ENCODE assay signal across 1 cellular context in the genomic region with DNA sequence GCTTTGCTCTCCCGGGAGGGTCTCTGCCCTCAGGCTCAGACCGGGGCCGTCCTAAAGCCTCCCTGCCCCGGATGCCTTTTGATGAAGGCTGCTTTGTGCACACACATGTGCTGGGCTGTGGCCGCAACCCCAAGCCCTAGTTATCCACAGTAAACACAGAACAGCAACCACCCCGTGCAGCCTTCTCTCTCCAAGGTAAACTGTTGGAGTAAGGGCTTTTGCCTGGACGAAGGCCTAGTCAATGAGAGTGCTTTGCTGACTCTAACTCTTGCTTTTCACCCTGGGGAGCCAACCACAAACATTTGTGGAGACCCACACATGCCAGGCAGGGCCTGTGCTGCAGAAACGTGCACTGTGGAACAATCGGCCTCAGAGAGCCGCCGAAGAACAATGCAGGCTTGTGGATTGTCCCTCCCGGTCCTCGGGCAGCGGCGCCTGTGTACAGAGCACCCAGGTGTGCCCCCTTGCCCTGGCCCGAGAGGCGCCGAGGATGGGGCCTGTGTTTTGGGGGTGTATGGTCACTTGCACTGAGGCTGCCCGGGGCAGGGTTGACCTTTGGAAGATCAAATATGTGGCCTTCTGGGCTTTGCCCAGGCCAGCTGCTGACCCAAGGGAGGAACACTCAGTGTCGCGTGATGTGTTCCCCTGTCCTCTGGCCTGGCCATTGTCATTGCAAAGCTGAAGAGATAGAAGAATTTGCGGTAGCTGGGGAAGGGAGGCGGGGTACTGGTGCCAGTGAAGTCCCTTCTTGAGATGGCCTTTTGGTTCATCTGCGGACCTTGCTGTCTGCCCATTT.
TF ChIP-seq lines count a peak whose summit lies in the region.

No MANE protein-coding gene starts in this region.

TF ChIP-seq in HepG2, 621 proteins besides CTCF, POLR2A, EP300 and RAD21 (continues in another document):
- TF ChIP-seq, protein P1, sequence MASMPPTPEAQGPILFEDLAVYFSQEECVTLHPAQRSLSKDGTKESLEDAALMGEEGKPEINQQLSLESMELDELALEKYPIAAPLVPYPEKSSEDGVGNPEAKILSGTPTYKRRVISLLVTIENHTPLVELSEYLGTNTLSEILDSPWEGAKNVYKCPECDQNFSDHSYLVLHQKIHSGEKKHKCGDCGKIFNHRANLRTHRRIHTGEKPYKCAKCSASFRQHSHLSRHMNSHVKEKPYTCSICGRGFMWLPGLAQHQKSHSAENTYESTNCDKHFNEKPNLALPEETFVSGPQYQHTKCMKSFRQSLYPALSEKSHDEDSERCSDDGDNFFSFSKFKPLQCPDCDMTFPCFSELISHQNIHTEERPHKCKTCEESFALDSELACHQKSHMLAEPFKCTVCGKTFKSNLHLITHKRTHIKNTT (CRISPR knock-in tag; IDR thresholded peaks at IDR 0.05): no peak
- TF ChIP-seq TP53 (CRISPR knock-in tag; conservative IDR thresholded peaks at IDR 0.05) (0 out of 2 replicates have a peak, but pooled peaks have one; percentile 55), TBL1XR1 (IDR thresholded peaks at IDR 0.05; ENCODE audit: borderline replicate concordance, low read length, partially characterized antibody) (no peak), ZBTB38 (CRISPR knock-in tag; IDR thresholded peaks at IDR 0.05) (no peak), ARID2 (CRISPR knock-in tag; IDR thresholded peaks at IDR 0.05; ENCODE audit: borderline replicate concordance) (no peak), NFYB (CRISPR knock-in tag; IDR thresholded peaks at IDR 0.05) (no peak), SALL1 (CRISPR knock-in tag; IDR thresholded peaks at IDR 0.05) (peak; percentile 58; the same call in 1 of the 2 replicates), SOX6 (IDR thresholded peaks at IDR 0.05) (no peak), SOX6 (CRISPR knock-in tag; IDR thresholded peaks at IDR 0.05) (peak; percentile 99), SNAPC5 (CRISPR knock-in tag; IDR thresholded peaks at IDR 0.05; ENCODE audit: borderline replicate concordance) (no peak), ATM (IDR thresholded peaks at IDR 0.05; ENCODE audit: borderline replicate concordance) (no peak), ZNF589 (CRISPR knock-in tag; conservative IDR thresholded peaks at IDR 0.05) (no peak), ELF1 (CRISPR knock-in tag; IDR thresholded peaks at IDR 0.05) (0 out of 2 replicates have a peak, but pooled peaks have one; percentile 13), CSRNP2 (CRISPR knock-in tag; conservative IDR thresholded peaks at IDR 0.05; ENCODE audit: low read depth) (no peak), CHD2 (IDR thresholded peaks at IDR 0.05; ENCODE audit: low read depth, low read length) (no peak), PREB (CRISPR knock-in tag; IDR thresholded peaks at IDR 0.05) (no peak), ZNF20 (CRISPR knock-in tag; IDR thresholded peaks at IDR 0.05) (no peak), NCOA5 (CRISPR knock-in tag; IDR thresholded peaks at IDR 0.05) (no peak), AFF4 (CRISPR knock-in tag; IDR thresholded peaks at IDR 0.05) (no peak), RORA (CRISPR knock-in tag; IDR thresholded peaks at IDR 0.05) (no peak), THAP8 (CRISPR knock-in tag; IDR thresholded peaks at IDR 0.05; ENCODE audit: borderline replicate concordance) (no peak), SNAI1 (CRISPR knock-in tag; IDR thresholded peaks at IDR 0.05; ENCODE audit: borderline replicate concordance) (no peak), ZNF670 (CRISPR knock-in tag; IDR thresholded peaks at IDR 0.05; ENCODE audit: borderline replicate concordance) (no peak), ZSCAN20 (CRISPR knock-in tag; IDR thresholded peaks at IDR 0.05; ENCODE audit: borderline replicate concordance) (0 out of 2 replicates have a peak, but pooled peaks have one; percentile 28), ARHGAP35 (CRISPR knock-in tag; IDR thresholded peaks at IDR 0.05; ENCODE audit: borderline replicate concordance) (no peak), MAFK (conservative IDR thresholded peaks at IDR 0.05 in 1 of 2, IDR thresholded peaks at IDR 0.05 in 1 of 2; ENCODE audit: low read length in 2 of 2) (no peak), ZSCAN29 (CRISPR knock-in tag; conservative IDR thresholded peaks at IDR 0.05) (no peak; the same call in 1 of the 2 replicates), TRIM22 (IDR thresholded peaks at IDR 0.05) (no peak), ZNF652 (CRISPR knock-in tag; IDR thresholded peaks at IDR 0.05; ENCODE audit: borderline replicate concordance, low read depth) (no peak), KLF9 (CRISPR knock-in tag; IDR thresholded peaks at IDR 0.05; ENCODE audit: low read depth) (0 out of 2 replicates have a peak, but pooled peaks have one; percentile 46), RBAK (CRISPR knock-in tag; IDR thresholded peaks at IDR 0.05) (no peak), MED1 (CRISPR knock-in tag; IDR thresholded peaks at IDR 0.05) (peak; percentile 76), ZNF512 (CRISPR knock-in tag; IDR thresholded peaks at IDR 0.05) (no peak), ZKSCAN8 (CRISPR knock-in tag; IDR thresholded peaks at IDR 0.05; ENCODE audit: borderline replicate concordance) (peak; percentile 60; the same call in 1 of the 2 replicates), SATB2 (CRISPR knock-in tag; IDR thresholded peaks at IDR 0.05) (0 out of 2 replicates have a peak, but pooled peaks have one; percentile 25), ZNF468 (CRISPR knock-in tag; IDR thresholded peaks at IDR 0.05) (peak; percentile 59; the same call in 1 of the 2 replicates), ZNF782 (CRISPR knock-in tag; IDR thresholded peaks at IDR 0.05; ENCODE audit: borderline replicate concordance) (peak; percentile 70; the same call in 1 of the 2 replicates), ZNF101 (CRISPR knock-in tag; IDR thresholded peaks at IDR 0.05; ENCODE audit: borderline replicate concordance, low read depth) (no peak)
- TF ChIP-seq, protein P2, sequence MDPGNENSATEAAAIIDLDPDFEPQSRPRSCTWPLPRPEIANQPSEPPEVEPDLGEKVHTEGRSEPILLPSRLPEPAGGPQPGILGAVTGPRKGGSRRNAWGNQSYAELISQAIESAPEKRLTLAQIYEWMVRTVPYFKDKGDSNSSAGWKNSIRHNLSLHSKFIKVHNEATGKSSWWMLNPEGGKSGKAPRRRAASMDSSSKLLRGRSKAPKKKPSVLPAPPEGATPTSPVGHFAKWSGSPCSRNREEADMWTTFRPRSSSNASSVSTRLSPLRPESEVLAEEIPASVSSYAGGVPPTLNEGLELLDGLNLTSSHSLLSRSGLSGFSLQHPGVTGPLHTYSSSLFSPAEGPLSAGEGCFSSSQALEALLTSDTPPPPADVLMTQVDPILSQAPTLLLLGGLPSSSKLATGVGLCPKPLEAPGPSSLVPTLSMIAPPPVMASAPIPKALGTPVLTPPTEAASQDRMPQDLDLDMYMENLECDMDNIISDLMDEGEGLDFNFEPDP (CRISPR knock-in tag; conservative IDR thresholded peaks at IDR 0.05): no peak
- TF ChIP-seq, protein P3, sequence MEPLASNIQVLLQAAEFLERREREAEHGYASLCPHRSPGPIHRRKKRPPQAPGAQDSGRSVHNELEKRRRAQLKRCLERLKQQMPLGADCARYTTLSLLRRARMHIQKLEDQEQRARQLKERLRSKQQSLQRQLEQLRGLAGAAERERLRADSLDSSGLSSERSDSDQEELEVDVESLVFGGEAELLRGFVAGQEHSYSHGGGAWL (CRISPR knock-in tag; IDR thresholded peaks at IDR 0.05): peak; percentile 51; the same call in 1 of the 2 replicates
- TF ChIP-seq, protein P4, sequence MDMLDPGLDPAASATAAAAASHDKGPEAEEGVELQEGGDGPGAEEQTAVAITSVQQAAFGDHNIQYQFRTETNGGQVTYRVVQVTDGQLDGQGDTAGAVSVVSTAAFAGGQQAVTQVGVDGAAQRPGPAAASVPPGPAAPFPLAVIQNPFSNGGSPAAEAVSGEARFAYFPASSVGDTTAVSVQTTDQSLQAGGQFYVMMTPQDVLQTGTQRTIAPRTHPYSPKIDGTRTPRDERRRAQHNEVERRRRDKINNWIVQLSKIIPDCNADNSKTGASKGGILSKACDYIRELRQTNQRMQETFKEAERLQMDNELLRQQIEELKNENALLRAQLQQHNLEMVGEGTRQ (IDR thresholded peaks at IDR 0.05; ENCODE audit: low read depth, low read length): no peak
- TF ChIP-seq, protein P4 (CRISPR knock-in tag; IDR thresholded peaks at IDR 0.05; ENCODE audit: borderline replicate concordance): no peak
